Comparison of ENCODE assay signal across 8 cellular contexts in the genomic region with DNA sequence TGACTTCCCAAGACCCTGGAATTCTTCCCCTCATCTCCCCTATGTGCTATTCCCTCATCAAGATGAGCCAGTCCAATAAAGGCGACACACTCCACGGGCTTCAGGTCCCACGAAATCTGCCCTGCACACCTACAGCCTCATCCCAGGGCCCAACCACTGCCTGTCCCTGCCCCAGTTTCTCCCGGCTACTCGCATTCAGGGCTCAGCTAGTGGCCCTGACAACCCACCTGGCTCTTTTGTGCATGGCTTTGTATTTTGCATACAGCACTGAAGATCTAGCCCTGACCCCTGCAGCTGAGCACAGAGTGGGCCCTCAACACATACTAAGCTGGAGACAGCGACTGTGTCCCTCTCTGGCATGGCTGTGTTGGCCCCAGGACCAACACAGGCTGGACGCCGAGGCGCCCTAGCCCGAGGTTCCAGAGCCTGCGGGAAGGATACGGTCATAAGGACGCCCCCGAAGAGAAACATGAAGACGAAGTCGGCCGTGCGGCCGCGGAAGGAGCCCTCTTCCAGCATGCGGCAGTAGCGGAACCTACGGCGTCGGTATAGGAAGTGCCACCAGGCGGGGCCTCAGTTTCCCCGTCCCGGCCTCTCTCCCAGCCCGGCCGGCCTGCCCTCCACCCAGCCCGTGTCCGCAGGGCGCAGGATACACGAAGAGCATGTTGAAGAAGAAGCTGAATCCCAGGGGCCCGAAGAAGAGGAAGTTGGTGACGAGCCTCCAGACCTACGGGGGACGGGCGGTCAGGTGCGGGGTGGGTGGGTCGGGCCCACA. TPM values are rescaled to one million over a fixed set of nuclear protein-coding genes. Genes with fewer than 3 reads are reported as not detected.
A peak's percentile ranks its signal among the peaks of the same experiment; 100 is the strongest.
DNase-seq lines count a peak whose midpoint lies in the region; ATAC-seq, FAIRE-seq and TF ChIP-seq lines count a peak whose summit lies in the region.

No MANE protein-coding gene starts in this region.

- H3K9me3 ChIP-seq in K562 (replicated peaks; ENCODE audit: control insufficient read depth, insufficient read depth, low read depth, low read length) (no peaks in the 10 kb centered on the region), neural cell (ENCODE audit: low read length) (no peaks in the 10 kb centered on the region)

- H3K9me2 ChIP-seq in neural cell (ENCODE audit: insufficient read depth, low read length), result no peaks in the 10 kb centered on the region

- TF ChIP-seq RAD21 in K562 (CRISPR knock-in tag; conservative IDR thresholded peaks at IDR 0.05 in 1 of 2, IDR thresholded peaks at IDR 0.05 in 1 of 2), result no peak
- TF ChIP-seq RAD21 in neural cell (conservative IDR thresholded peaks at IDR 0.05), result no peak

- H3K9ac ChIP-seq in K562 (ENCODE audit: insufficient read depth in 1 of 2, low read depth in 2 of 2, low read length in 2 of 2) (peak overlapping the region; percentile 55 to 87; a peak in 3 of 4 replicates), neural cell (ENCODE audit: low read length) (no peak overlapping the region)

- peaks cover 29% of the 10 kb centered on the region; the same call in 2 of the 3 replicates for H3K36me3 ChIP-seq in K562 (ENCODE audit: control insufficient read depth, insufficient read depth, low read length)
- no peaks in the 10 kb centered on the region for H3K36me3 ChIP-seq in neural cell (ENCODE audit: insufficient read depth, low read length)

- H3K4me3 ChIP-seq in K562, result peak overlapping the region; percentile 51
- peak overlapping the region; percentile 70 for H3K4me3 ChIP-seq in neural cell (ENCODE audit: low read length)

- H2AFZ ChIP-seq in K562 (ENCODE audit: low read depth, low read length) (peak overlapping the region; percentile 90; the same call in 1 of the 2 replicates), neural cell (ENCODE audit: low read depth, low read length) (no peak overlapping the region)

- TF ChIP-seq CTCF in K562 (IDR thresholded peaks at IDR 0.05 in 2 of 3, conservative IDR thresholded peaks at IDR 0.05 in 1 of 3; ENCODE audit: insufficient read depth in 2 of 3, low read depth in 1 of 3, low read length in 3 of 3), result no peak
- TF ChIP-seq CTCF in neural cell (IDR thresholded peaks at IDR 0.05; ENCODE audit: poor library complexity, severe bottlenecking), result no peak

- CTCF ChIA-PET in K562 (lab: Yijun Ruan, JAX; ENCODE audit: low intra/inter-chr PET ratio), result no interaction called here

- H3K4me2 ChIP-seq in K562 (ENCODE audit: insufficient read depth, low read length) (peak overlapping the region; percentile 79), neural cell (ENCODE audit: low read length) (no peak overlapping the region)

- TF ChIP-seq EP300 in K562 (IDR thresholded peaks at IDR 0.05; ENCODE audit: low read length), result no peak
- no peak for TF ChIP-seq EP300 in neural cell (conservative IDR thresholded peaks at IDR 0.05; ENCODE audit: poor library complexity, severe bottlenecking)

- in situ Hi-C loops in K562 (cut with MboI), result no loop called here

- no peak for TF ChIP-seq POLR2A in K562 (conservative IDR thresholded peaks at IDR 0.05)

- ATAC-seq in HG03571 (IDR thresholded peaks at IDR 0.05; ENCODE audit: unreplicated experiment) (peak; percentile 17), K562 (no peak; the same call in 2 of the 3 replicates), HG03460 (IDR thresholded peaks at IDR 0.05; ENCODE audit: unreplicated experiment) (no peak)

- H3K27ac ChIP-seq in K562 (ENCODE audit: extremely low read depth, low read depth, low read length) (no peak overlapping the region), neural cell (ENCODE audit: low read length) (no peak overlapping the region)

- WGBS in K562 (ENCODE audit: insufficient coverage, low coverage, missing lambda C conversion rate), result 14% methylated on average over 24 of the region's 41 CpGs

- BruUV-seq in K562 (replicated peaks; lab: Mats Ljungman, UMichigan), result no TSS peak

- FAIRE-seq in K562 (lab: Jason Lieb, UNC), result no peak

- peaks cover 2 to 43% of the 10 kb centered on the region in 2 experiments; a peak in 4 of 5 replicates for H3K4me1 ChIP-seq in K562 (replicated peaks in 1 of 2; ENCODE audit: control insufficient read depth in 2 of 2, insufficient read depth in 2 of 2, low read length in 2 of 2)

- H3K27me3 ChIP-seq in K562 (ENCODE audit: control insufficient read depth in 2 of 2, insufficient read depth in 2 of 2, low read length in 2 of 2) (no peaks in the 10 kb centered on the region), neural cell (ENCODE audit: insufficient read depth, low read depth, low read length) (no peaks in the 10 kb centered on the region)

- H3K79me2 ChIP-seq in K562 (ENCODE audit: control insufficient read depth, insufficient read depth, low read length) (no peaks in the 10 kb centered on the region), neural cell (replicated peaks; ENCODE audit: insufficient read depth, low read length) (no peaks in the 10 kb centered on the region)

- H3F3A ChIP-seq in neural cell (ENCODE audit: insufficient read depth, low read length, poor library complexity, severe bottlenecking), result no peaks in the 10 kb centered on the region

- H3K9me1 ChIP-seq in K562 (ENCODE audit: control insufficient read depth, insufficient read depth, low read length), result no peaks in the 10 kb centered on the region

- POLR2A ChIA-PET in K562 (lab: Yijun Ruan, JAX), result interaction anchor here (0.8 kb wide), 1 partner anchor 153 kb away, joined by 3 read pairs; no protein-coding TSS in a partner anchor

- H4K20me1 ChIP-seq in K562 (replicated peaks; ENCODE audit: control insufficient read depth, insufficient read depth, low read length) (no peaks in the 10 kb centered on the region; the same call in 1 of the 2 replicates), neural cell (ENCODE audit: insufficient read depth) (no peaks in the 10 kb centered on the region)

- DNase-seq in NCI-H748 (lab: John Stamatoyannopoulos, UW; ENCODE audit: unreplicated experiment), result peak; percentile 29
- DNase-seq in NCI-H748 treated with DMSO at 0.1 percent for 48 hours (lab: John Stamatoyannopoulos, UW), result no peak
- DNase-seq in K562 (ENCODE audit: extremely low read depth in 1 of 4, low spot score in 3 of 4), result peak in 2 of 4 experiments; percentile 18 to 27
- DNase-seq in GF-D8 (lab: John Stamatoyannopoulos, UW), result no peak
- no peak for DNase-seq in stimulated activated naive CD4-positive, alpha-beta T cell treated with Interleukin-2 at 50 U/mL for 16 hours (lab: John Stamatoyannopoulos, UW)

- intact Hi-C loops in K562 (cut with micrococcal nuclease), result no loop called here

RNA-seq across cellular contexts. Expression of a gene that starts 0.7 kb away (rescaled TPM):
- 14.7 and 36.7 TPM in 2 replicates for total RNA-seq in K562 (2011; cell fraction: chromatin; rRNA removed; ENCODE audit: low replicate concordance)
- total RNA-seq in K562 (2011; cell fraction: nucleolus; rRNA removed), result 35.7 and 36.7 TPM in 2 replicates
- total RNA-seq in K562 (2011; cell fraction: nucleoplasm; rRNA removed), result 29.2 and 31.5 TPM in 2 replicates
- 6.2 and 6.9 TPM in 2 replicates for total RNA-seq in K562 (2014; rRNA removed)
- total RNA-seq in K562 (2014; rRNA removed; fragmentation: Illumina TruSeq; extraction: Trizol), result 0.77 and 1.7 TPM in 2 replicates
- 1.4 and 2.4 TPM in 2 replicates for total RNA-seq in K562 (2015; rRNA removed; fragmentation: Illumina TruSeq; extraction: Trizol)
- 8.8 and 9.2 TPM in 2 replicates for total RNA-seq in K562 (2021)
- polyA plus RNA-seq in K562 (2011; rRNA removed), result 8.3 and 19.3 TPM in 2 replicates
- 23.7 and 24.3 TPM in 2 replicates for polyA plus RNA-seq in K562 (2011; cell fraction: cytosol; rRNA removed)
- 69.3 and 80.1 TPM in 2 replicates for polyA plus RNA-seq in K562 (2011; cell fraction: nucleus; rRNA removed)
- polyA plus RNA-seq in K562 (2012), result 5.7 and 7.9 TPM in 2 replicates
- polyA plus RNA-seq in K562 (2014; fragmentation: Illumina TruSeq; extraction: Trizol), result 4.8 and 7.4 TPM in 2 replicates
- 1 to 10 TPM; 1.3 to 2.9 TPM for polyA plus RNA-seq in K562 (2014; fragmentation: Nextera tagmentation; extraction: Ambion mirVana)
- 12.1 and 12.4 TPM in 2 replicates for polyA plus RNA-seq in K562 (2014; rRNA removed)
- 1.5 and 2.2 TPM in 2 replicates for polyA minus RNA-seq in K562 (2011; rRNA and poly(A)+ RNA removed)
- 2.7 and 3.8 TPM in 2 replicates for polyA minus RNA-seq in K562 (2011; cell fraction: cytosol; rRNA and poly(A)+ RNA removed)
- polyA minus RNA-seq in K562 (2011; cell fraction: nucleus; rRNA and poly(A)+ RNA removed), result 5.3 and 10.7 TPM in 2 replicates
- 0.84 and 1.4 TPM in 2 replicates for polyA plus RNA-seq in neural cell
- 0.24 TPM in 1 of 2 replicates, not detected in the other for polyA minus RNA-seq in neural cell

RNA-seq across cellular contexts. Expression of a gene that starts 19.6 kb away (rescaled TPM):
- 10.0 and 13.3 TPM in 2 replicates for total RNA-seq in K562 (2011; cell fraction: chromatin; rRNA removed; ENCODE audit: low replicate concordance)
- total RNA-seq in K562 (2011; cell fraction: nucleolus; rRNA removed), result 7.1 and 10.0 TPM in 2 replicates
- 8.9 and 11.7 TPM in 2 replicates for total RNA-seq in K562 (2011; cell fraction: nucleoplasm; rRNA removed)
- total RNA-seq in K562 (2014; rRNA removed) (2.0 and 3.1 TPM in 2 replicates), K562 (2014; rRNA removed; fragmentation: Illumina TruSeq; extraction: Trizol) (1.5 and 1.9 TPM in 2 replicates), K562 (2015; rRNA removed; fragmentation: Illumina TruSeq; extraction: Trizol) (2.1 and 2.5 TPM in 2 replicates), K562 (2021) (1.6 and 2.1 TPM in 2 replicates)
- polyA plus RNA-seq in K562 (2011; rRNA removed) (2.5 and 4.4 TPM in 2 replicates), K562 (2014; fragmentation: Illumina TruSeq; extraction: Trizol) (2.5 and 2.8 TPM in 2 replicates), K562 (2014; fragmentation: Nextera tagmentation; extraction: Ambion mirVana) (under 1 TPM; 0.44 to 0.73 TPM), K562 (2014; rRNA removed) (2.7 and 3.4 TPM in 2 replicates), neural cell (45.7 and 48.6 TPM in 2 replicates)
- 2.6 and 3.6 TPM in 2 replicates for polyA plus RNA-seq in K562 (2011; cell fraction: cytosol; rRNA removed)
- polyA plus RNA-seq in K562 (2011; cell fraction: nucleus; rRNA removed), result 8.2 and 8.4 TPM in 2 replicates
- 2.7 and 7.0 TPM in 2 replicates for polyA plus RNA-seq in K562 (2012)
- 2.7 and 4.1 TPM in 2 replicates for polyA minus RNA-seq in K562 (2011; rRNA and poly(A)+ RNA removed)
- 0.91 and 0.95 TPM in 2 replicates for polyA minus RNA-seq in K562 (2011; cell fraction: cytosol; rRNA and poly(A)+ RNA removed)
- 3.4 and 8.4 TPM in 2 replicates for polyA minus RNA-seq in K562 (2011; cell fraction: nucleus; rRNA and poly(A)+ RNA removed)
- 45.5 and 51.1 TPM in 2 replicates for polyA minus RNA-seq in neural cell

RNA-seq across cellular contexts. Expression of a gene that starts 51.3 kb away (rescaled TPM):
- 71.0 and 129 TPM in 2 replicates for total RNA-seq in K562 (2011; cell fraction: chromatin; rRNA removed; ENCODE audit: low replicate concordance)
- total RNA-seq in K562 (2011; cell fraction: nucleolus; rRNA removed), result 56.2 and 66.2 TPM in 2 replicates
- total RNA-seq in K562 (2011; cell fraction: nucleoplasm; rRNA removed), result 71.9 and 105 TPM in 2 replicates
- total RNA-seq in K562 (2014; rRNA removed), result 65.4 and 74.0 TPM in 2 replicates
- total RNA-seq in K562 (2014; rRNA removed; fragmentation: Illumina TruSeq; extraction: Trizol), result 39.5 and 44.5 TPM in 2 replicates
- 50.9 and 53.7 TPM in 2 replicates for total RNA-seq in K562 (2015; rRNA removed; fragmentation: Illumina TruSeq; extraction: Trizol)
- 79.1 and 79.2 TPM in 2 replicates for total RNA-seq in K562 (2021)
- polyA plus RNA-seq in K562 (2011; rRNA removed), result 113 and 117 TPM in 2 replicates
- 80.8 and 94.7 TPM in 2 replicates for polyA plus RNA-seq in K562 (2011; cell fraction: cytosol; rRNA removed)
- polyA plus RNA-seq in K562 (2011; cell fraction: nucleus; rRNA removed), result 45.0 and 47.4 TPM in 2 replicates
- polyA plus RNA-seq in K562 (2012), result 70.1 and 101 TPM in 2 replicates
- 111 TPM in 2 replicates for polyA plus RNA-seq in K562 (2014; fragmentation: Illumina TruSeq; extraction: Trizol)
- polyA plus RNA-seq in K562 (2014; fragmentation: Nextera tagmentation; extraction: Ambion mirVana), result 1 to 10 TPM; 1.2 to 3.0 TPM
- 75.3 and 90.2 TPM in 2 replicates for polyA plus RNA-seq in K562 (2014; rRNA removed)
- polyA minus RNA-seq in K562 (2011; rRNA and poly(A)+ RNA removed), result 56.2 and 67.4 TPM in 2 replicates
- 25.2 and 35.8 TPM in 2 replicates for polyA minus RNA-seq in K562 (2011; cell fraction: cytosol; rRNA and poly(A)+ RNA removed)
- 20.3 and 27.0 TPM in 2 replicates for polyA minus RNA-seq in K562 (2011; cell fraction: nucleus; rRNA and poly(A)+ RNA removed)
- 97.5 and 98.9 TPM in 2 replicates for polyA plus RNA-seq in neural cell
- polyA minus RNA-seq in neural cell, result 46.9 and 48.9 TPM in 2 replicates

RNA-seq across cellular contexts. Expression of a gene that starts 56.1 kb away (rescaled TPM):
- total RNA-seq in K562 (2011; cell fraction: chromatin; rRNA removed; ENCODE audit: low replicate concordance), result 4.1 and 17.1 TPM in 2 replicates
- total RNA-seq in K562 (2011; cell fraction: nucleolus; rRNA removed), result 95.8 and 97.4 TPM in 2 replicates
- total RNA-seq in K562 (2011; cell fraction: nucleoplasm; rRNA removed), result 23.6 and 36.7 TPM in 2 replicates
- total RNA-seq in K562 (2014; rRNA removed) (440 and 672 TPM in 2 replicates), K562 (2014; rRNA removed; fragmentation: Illumina TruSeq; extraction: Trizol) (5.4 and 7.4 TPM in 2 replicates), K562 (2015; rRNA removed; fragmentation: Illumina TruSeq; extraction: Trizol) (253 and 254 TPM in 2 replicates), K562 (2021) (666 and 724 TPM in 2 replicates)
- polyA plus RNA-seq in K562 (2011; rRNA removed) (193 and 230 TPM in 2 replicates), K562 (2014; fragmentation: Illumina TruSeq; extraction: Trizol) (31.1 and 74.5 TPM in 2 replicates), K562 (2014; fragmentation: Nextera tagmentation; extraction: Ambion mirVana) (10 to 100 TPM; 23.0 to 67.2 TPM), K562 (2014; rRNA removed) (537 and 538 TPM in 2 replicates), neural cell (369 and 421 TPM in 2 replicates)
- 337 and 1,426 TPM in 2 replicates for polyA plus RNA-seq in K562 (2011; cell fraction: cytosol; rRNA removed)
- 207 and 222 TPM in 2 replicates for polyA plus RNA-seq in K562 (2011; cell fraction: nucleus; rRNA removed)
- polyA plus RNA-seq in K562 (2012), result 377 and 537 TPM in 2 replicates
- 8.4 and 13.6 TPM in 2 replicates for polyA minus RNA-seq in K562 (2011; rRNA and poly(A)+ RNA removed)
- polyA minus RNA-seq in K562 (2011; cell fraction: cytosol; rRNA and poly(A)+ RNA removed), result 207 and 412 TPM in 2 replicates
- 52.9 and 75.3 TPM in 2 replicates for polyA minus RNA-seq in K562 (2011; cell fraction: nucleus; rRNA and poly(A)+ RNA removed)
- 79.4 and 96.2 TPM in 2 replicates for polyA minus RNA-seq in neural cell
